In the genomic region with DNA sequence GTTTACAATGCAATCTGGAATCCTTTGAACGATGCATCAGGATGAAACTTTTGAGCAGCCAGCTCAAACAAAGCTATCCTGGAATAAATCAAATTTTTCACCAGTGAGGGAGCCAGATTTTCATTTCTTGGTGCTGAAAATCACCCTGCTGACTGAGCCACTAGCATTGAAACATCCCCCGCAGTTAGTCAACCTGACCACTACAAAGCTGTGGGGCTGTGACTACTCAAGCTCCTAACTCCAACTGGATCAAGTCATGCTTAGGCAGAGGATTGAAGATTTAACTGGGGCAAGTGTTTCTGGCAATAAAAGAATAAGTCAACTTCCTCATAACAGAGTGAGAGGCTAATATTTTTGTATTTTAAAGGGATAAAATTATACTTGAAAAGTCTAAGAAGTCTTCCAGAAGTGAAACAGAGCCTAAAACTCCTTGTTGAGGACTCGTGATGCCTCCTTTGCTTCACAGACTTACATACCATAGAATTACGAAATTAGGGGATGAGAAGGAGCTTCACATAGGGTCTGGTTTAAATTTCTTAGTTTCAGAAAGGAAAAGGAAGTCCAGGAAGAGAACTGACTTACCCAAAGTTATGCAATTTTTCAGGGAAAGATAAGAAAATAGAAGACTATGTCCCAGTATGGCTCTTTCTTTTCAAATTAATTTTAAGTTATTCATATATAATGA, we compare ENCODE assay signal across 1 cellular context.
TF ChIP-seq lines count a peak whose summit lies in the region.

No MANE protein-coding gene starts in this region.

TF ChIP-seq in WTC11, 78 proteins besides CTCF, POLR2A, EP300 and RAD21 (continued from another document):
- TF ChIP-seq, protein P1, sequence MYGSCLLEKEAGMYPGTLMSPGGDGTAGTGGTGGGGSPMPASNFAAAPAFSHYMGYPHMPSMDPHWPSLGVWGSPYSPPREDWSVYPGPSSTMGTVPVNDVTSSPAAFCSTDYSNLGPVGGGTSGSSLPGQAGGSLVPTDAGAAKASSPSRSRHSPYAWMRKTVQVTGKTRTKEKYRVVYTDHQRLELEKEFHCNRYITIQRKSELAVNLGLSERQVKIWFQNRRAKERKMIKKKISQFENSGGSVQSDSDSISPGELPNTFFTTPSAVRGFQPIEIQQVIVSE (CRISPR knock-in tag; IDR thresholded peaks at IDR 0.05; ENCODE audit: borderline replicate concordance), result no peak
- TF ChIP-seq CREB1 (CRISPR knock-in tag; IDR thresholded peaks at IDR 0.05), result no peak
- TF ChIP-seq, protein P2, sequence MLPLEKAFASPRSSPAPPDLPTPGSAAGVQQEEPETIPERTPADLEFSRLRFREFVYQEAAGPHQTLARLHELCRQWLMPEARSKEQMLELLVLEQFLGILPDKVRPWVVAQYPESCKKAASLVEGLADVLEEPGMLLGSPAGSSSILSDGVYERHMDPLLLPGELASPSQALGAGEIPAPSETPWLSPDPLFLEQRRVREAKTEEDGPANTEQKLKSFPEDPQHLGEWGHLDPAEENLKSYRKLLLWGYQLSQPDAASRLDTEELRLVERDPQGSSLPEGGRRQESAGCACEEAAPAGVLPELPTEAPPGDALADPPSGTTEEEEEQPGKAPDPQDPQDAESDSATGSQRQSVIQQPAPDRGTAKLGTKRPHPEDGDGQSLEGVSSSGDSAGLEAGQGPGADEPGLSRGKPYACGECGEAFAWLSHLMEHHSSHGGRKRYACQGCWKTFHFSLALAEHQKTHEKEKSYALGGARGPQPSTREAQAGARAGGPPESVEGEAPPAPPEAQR (CRISPR knock-in tag; IDR thresholded peaks at IDR 0.05), result no peak
- TF ChIP-seq, protein P3, sequence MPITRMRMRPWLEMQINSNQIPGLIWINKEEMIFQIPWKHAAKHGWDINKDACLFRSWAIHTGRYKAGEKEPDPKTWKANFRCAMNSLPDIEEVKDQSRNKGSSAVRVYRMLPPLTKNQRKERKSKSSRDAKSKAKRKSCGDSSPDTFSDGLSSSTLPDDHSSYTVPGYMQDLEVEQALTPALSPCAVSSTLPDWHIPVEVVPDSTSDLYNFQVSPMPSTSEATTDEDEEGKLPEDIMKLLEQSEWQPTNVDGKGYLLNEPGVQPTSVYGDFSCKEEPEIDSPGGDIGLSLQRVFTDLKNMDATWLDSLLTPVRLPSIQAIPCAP (CRISPR knock-in tag; IDR thresholded peaks at IDR 0.05), result no peak
- TF ChIP-seq, protein P4, sequence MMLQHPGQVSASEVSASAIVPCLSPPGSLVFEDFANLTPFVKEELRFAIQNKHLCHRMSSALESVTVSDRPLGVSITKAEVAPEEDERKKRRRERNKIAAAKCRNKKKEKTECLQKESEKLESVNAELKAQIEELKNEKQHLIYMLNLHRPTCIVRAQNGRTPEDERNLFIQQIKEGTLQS (CRISPR knock-in tag; conservative IDR thresholded peaks at IDR 0.05), result no peak
- no peak for TF ChIP-seq TCF7 (CRISPR knock-in tag; IDR thresholded peaks at IDR 0.05; ENCODE audit: low read depth)
- TF ChIP-seq, protein P5, sequence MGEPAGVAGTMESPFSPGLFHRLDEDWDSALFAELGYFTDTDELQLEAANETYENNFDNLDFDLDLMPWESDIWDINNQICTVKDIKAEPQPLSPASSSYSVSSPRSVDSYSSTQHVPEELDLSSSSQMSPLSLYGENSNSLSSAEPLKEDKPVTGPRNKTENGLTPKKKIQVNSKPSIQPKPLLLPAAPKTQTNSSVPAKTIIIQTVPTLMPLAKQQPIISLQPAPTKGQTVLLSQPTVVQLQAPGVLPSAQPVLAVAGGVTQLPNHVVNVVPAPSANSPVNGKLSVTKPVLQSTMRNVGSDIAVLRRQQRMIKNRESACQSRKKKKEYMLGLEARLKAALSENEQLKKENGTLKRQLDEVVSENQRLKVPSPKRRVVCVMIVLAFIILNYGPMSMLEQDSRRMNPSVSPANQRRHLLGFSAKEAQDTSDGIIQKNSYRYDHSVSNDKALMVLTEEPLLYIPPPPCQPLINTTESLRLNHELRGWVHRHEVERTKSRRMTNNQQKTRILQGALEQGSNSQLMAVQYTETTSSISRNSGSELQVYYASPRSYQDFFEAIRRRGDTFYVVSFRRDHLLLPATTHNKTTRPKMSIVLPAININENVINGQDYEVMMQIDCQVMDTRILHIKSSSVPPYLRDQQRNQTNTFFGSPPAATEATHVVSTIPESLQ (CRISPR knock-in tag; IDR thresholded peaks at IDR 0.05), result no peak
- TF ChIP-seq, protein P6, sequence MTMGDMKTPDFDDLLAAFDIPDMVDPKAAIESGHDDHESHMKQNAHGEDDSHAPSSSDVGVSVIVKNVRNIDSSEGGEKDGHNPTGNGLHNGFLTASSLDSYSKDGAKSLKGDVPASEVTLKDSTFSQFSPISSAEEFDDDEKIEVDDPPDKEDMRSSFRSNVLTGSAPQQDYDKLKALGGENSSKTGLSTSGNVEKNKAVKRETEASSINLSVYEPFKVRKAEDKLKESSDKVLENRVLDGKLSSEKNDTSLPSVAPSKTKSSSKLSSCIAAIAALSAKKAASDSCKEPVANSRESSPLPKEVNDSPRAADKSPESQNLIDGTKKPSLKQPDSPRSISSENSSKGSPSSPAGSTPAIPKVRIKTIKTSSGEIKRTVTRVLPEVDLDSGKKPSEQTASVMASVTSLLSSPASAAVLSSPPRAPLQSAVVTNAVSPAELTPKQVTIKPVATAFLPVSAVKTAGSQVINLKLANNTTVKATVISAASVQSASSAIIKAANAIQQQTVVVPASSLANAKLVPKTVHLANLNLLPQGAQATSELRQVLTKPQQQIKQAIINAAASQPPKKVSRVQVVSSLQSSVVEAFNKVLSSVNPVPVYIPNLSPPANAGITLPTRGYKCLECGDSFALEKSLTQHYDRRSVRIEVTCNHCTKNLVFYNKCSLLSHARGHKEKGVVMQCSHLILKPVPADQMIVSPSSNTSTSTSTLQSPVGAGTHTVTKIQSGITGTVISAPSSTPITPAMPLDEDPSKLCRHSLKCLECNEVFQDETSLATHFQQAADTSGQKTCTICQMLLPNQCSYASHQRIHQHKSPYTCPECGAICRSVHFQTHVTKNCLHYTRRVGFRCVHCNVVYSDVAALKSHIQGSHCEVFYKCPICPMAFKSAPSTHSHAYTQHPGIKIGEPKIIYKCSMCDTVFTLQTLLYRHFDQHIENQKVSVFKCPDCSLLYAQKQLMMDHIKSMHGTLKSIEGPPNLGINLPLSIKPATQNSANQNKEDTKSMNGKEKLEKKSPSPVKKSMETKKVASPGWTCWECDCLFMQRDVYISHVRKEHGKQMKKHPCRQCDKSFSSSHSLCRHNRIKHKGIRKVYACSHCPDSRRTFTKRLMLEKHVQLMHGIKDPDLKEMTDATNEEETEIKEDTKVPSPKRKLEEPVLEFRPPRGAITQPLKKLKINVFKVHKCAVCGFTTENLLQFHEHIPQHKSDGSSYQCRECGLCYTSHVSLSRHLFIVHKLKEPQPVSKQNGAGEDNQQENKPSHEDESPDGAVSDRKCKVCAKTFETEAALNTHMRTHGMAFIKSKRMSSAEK (CRISPR knock-in tag; IDR thresholded peaks at IDR 0.05; ENCODE audit: borderline replicate concordance), result no peak
- TF ChIP-seq SMAD3 (CRISPR knock-in tag; IDR thresholded peaks at IDR 0.05; ENCODE audit: borderline replicate concordance), result no peak
- TF ChIP-seq, protein P7, sequence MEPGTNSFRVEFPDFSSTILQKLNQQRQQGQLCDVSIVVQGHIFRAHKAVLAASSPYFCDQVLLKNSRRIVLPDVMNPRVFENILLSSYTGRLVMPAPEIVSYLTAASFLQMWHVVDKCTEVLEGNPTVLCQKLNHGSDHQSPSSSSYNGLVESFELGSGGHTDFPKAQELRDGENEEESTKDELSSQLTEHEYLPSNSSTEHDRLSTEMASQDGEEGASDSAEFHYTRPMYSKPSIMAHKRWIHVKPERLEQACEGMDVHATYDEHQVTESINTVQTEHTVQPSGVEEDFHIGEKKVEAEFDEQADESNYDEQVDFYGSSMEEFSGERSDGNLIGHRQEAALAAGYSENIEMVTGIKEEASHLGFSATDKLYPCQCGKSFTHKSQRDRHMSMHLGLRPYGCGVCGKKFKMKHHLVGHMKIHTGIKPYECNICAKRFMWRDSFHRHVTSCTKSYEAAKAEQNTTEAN (CRISPR knock-in tag; IDR thresholded peaks at IDR 0.05), result no peak
- no peak for TF ChIP-seq SMAD4 (CRISPR knock-in tag; IDR thresholded peaks at IDR 0.05)
- TF ChIP-seq, protein P8, sequence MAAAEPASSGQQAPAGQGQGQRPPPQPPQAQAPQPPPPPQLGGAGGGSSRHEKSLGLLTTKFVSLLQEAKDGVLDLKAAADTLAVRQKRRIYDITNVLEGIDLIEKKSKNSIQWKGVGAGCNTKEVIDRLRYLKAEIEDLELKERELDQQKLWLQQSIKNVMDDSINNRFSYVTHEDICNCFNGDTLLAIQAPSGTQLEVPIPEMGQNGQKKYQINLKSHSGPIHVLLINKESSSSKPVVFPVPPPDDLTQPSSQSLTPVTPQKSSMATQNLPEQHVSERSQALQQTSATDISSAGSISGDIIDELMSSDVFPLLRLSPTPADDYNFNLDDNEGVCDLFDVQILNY (CRISPR knock-in tag; IDR thresholded peaks at IDR 0.05), result no peak
